ENCODE assay signal across 1 cellular context in genomic region chr12:32107376-32108267, GRCh38.
TF ChIP-seq lines count a peak whose summit lies in the region.

No MANE protein-coding gene starts in this region.

TF ChIP-seq in GM23338, 12 proteins besides CTCF, POLR2A, EP300 and RAD21 (continued from another document):
- TF ChIP-seq ZNF462 (CRISPR knock-in tag; IDR thresholded peaks at IDR 0.05): no peak
